8 cellular contexts compared by ENCODE assay signal in the genomic region with DNA sequence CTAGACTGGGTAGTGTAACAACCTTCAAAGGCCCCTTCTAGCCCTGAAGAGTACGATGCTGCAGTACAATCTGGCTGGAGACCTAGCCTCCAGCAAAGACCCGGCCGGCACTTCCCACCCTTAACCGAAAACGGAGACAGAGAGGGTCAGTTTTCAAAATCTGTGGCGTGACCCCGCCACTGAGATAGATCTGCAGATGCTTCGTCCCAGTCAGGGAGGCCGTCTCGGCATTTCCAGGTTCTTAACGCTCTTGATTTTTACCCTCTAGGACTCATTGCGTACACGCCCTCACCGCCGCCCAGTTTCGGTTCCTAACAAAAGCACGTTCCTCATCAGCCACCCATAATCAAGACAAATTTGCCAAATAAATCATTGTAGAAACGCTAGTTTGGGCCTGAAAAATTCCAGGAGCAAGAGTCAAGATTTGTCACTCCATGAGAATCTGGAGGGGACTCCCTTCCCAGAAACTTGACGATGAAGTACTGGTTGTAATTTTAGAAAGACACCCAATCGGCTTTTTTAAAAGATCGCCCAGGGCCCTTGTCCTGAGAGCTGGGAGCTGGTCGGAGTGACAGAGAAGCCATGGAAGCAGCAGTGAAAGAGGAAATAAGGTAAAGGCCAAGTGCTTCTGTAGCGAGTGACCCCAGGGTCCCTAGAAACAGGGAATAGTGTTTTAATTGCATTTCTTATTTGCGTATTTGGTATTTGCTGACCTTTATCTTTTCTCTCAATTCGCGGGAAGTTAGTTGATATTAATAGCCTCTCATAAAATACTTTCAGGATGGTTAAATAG. TPM values are rescaled to one million over a fixed set of nuclear protein-coding genes. Genes with fewer than 3 reads are reported as not detected.
DNase-seq lines count a peak whose midpoint lies in the region; ATAC-seq and TF ChIP-seq lines count a peak whose summit lies in the region.

No MANE protein-coding gene starts in this region.

- DNase-seq in GM04504 (ENCODE audit: low read depth) = peak; percentile 77
- no peak for DNase-seq in HFF-Myc (ENCODE audit: extremely low read depth, low read depth)
- peak; percentile 8 for DNase-seq in NCI-H2029 (lab: John Stamatoyannopoulos, UW)
- peak; percentile 82 for DNase-seq in activated CD4-positive, alpha-beta T cell treated with anti-CD3 and anti-CD28 coated beads for 36 hours
- DNase-seq in left kidney (ENCODE audit: low read depth, low spot score) = peak; percentile 72
- DNase-seq in stimulated activated CD4-positive, alpha-beta T cell treated with anti-CD3 and anti-CD28 coated beads, Interleukin-1b, Interleukin-23, amount 100 ng/mL, for 48 hours = peak; percentile 61

- ATAC-seq in activated CD4-positive, alpha-beta T cell treated with anti-CD3 and anti-CD28 coated beads for 36 hours = peak; percentile 22
- no peak for ATAC-seq in GM18873 (IDR thresholded peaks at IDR 0.05; ENCODE audit: low FRiP score, unreplicated experiment)

- peak overlapping the region; percentile 81 for H3K4me3 Mint-ChIP-seq in activated CD4-positive, alpha-beta T cell treated with anti-CD3 and anti-CD28 coated beads for 36 hours

- peak overlapping the region; percentile 78 for H3K4me3 ChIP-seq in HFF-Myc (replicated peaks; ENCODE audit: low read depth, low read length)

- H3K9me3 Mint-ChIP-seq in activated CD4-positive, alpha-beta T cell treated with anti-CD3 and anti-CD28 coated beads for 36 hours (ENCODE audit: low read depth) = no peaks in the 10 kb centered on the region

- H3K4me1 Mint-ChIP-seq in activated CD4-positive, alpha-beta T cell treated with anti-CD3 and anti-CD28 coated beads for 36 hours = peaks cover 39% of the 10 kb centered on the region

- intact Hi-C loops in activated CD4-positive, alpha-beta T cell treated with anti-CD3 and anti-CD28 coated beads for 36 hours (cut with DNase I, micrococcal nuclease) = loop anchor here (1.0 to 10.0 kb wide), 23 partner anchors 65 to 1322 kb away; a partner anchor contains a TSS

- TF ChIP-seq CTCF in HFF-Myc (IDR thresholded peaks at IDR 0.05; ENCODE audit: low read depth, low read length, missing control alignments) = no peak

- peak overlapping the region; percentile 99 for H3K27ac ChIP-seq in cingulate gyrus (ENCODE audit: low read depth, low read length)

- H3K27ac Mint-ChIP-seq in activated CD4-positive, alpha-beta T cell treated with anti-CD3 and anti-CD28 coated beads for 36 hours = peak overlapping the region; percentile 98

- no peaks in the 10 kb centered on the region for H3K27me3 Mint-ChIP-seq in activated CD4-positive, alpha-beta T cell treated with anti-CD3 and anti-CD28 coated beads for 36 hours

- POLR2A ChIA-PET in activated CD4-positive, alpha-beta T cell treated with anti-CD3 and anti-CD28 coated beads for 36 hours (lab: Charles Lee) = interaction anchor here (0.7 to 1.2 kb wide), 6 partner anchors 9 to 302 kb away, joined by 3 to 6 read pairs (median 3); a partner anchor contains a TSS

- H3K36me3 Mint-ChIP-seq in activated CD4-positive, alpha-beta T cell treated with anti-CD3 and anti-CD28 coated beads for 36 hours (ENCODE audit: low read depth) = peaks cover 12% of the 10 kb centered on the region

- CTCF ChIA-PET in activated CD4-positive, alpha-beta T cell treated with anti-CD3 and anti-CD28 coated beads for 36 hours (lab: Charles Lee) = interaction anchor here (0.6 to 1.3 kb wide), 5 partner anchors 16 to 597 kb away, joined by 3 to 4 read pairs (median 3); no protein-coding TSS in a partner anchor

RNA-seq across cellular contexts. Expression of a gene that starts 0.9 kb away (rescaled TPM):
- 10 to 100 TPM; 20.5 to 29.0 TPM for total RNA-seq in activated CD4-positive, alpha-beta T cell treated with anti-CD3 and anti-CD28 coated beads for 36 hours

RNA-seq across cellular contexts. Expression of a gene that starts 1.1 kb away (rescaled TPM):
- total RNA-seq in activated CD4-positive, alpha-beta T cell treated with anti-CD3 and anti-CD28 coated beads for 36 hours = 10 to 100 TPM; 24.5 to 24.8 TPM
